Comparison of ENCODE assay signal across 8 cellular contexts in genomic region chr10:112183329-112184051, GRCh38. TPM values are rescaled to one million over a fixed set of nuclear protein-coding genes. Genes with fewer than 3 reads are reported as not detected.
DNase-seq lines count a peak whose midpoint lies in the region; ATAC-seq and TF ChIP-seq lines count a peak whose summit lies in the region.

Gene GPAM, minus strand, starts transcription at chr10:112183765. Its CDS starts 1,981 bp downstream, at chr10:112181784.

- H3K36me3 Mint-ChIP-seq in IgD-negative memory B cell = peaks cover 7% of the 10 kb centered on the region
- peaks cover 0 to 16% (median 8%) of the 10 kb centered on the region in 5 donors for H3K36me3 Mint-ChIP-seq in naive thymus-derived CD4-positive, alpha-beta T cell
- H3K36me3 Mint-ChIP-seq in stimulated activated memory B cell treated with anti-CD40 and anti-IgM and Interleukin-4, amounts not matched to agents 10 μg/mL and 1 μg/mL and 100 μg/mL, for 72 hours = peaks cover 21% of the 10 kb centered on the region

- peaks cover 7 to 8% of the 10 kb centered on the region in 2 donors for H3K4me1 ChIP-seq in naive thymus-derived CD4-positive, alpha-beta T cell (ENCODE audit: control insufficient read depth in 2 of 2, insufficient read depth in 2 of 2, low read length in 2 of 2)

- DNase-seq in DMS153 (lab: John Stamatoyannopoulos, UW) = peak; percentile 84
- DNase-seq in activated T-helper 1 cell treated with Interleukin-2 at 50 U/mL for 16 hours (ENCODE audit: low read depth) = peak; percentile 98
- DNase-seq in fibroblast of gingiva (ENCODE audit: low read depth) = peak; percentile 90
- peak; percentile 93 to 100 (median 97) for DNase-seq in naive thymus-derived CD4-positive, alpha-beta T cell

- H3K27ac ChIP-seq in naive thymus-derived CD4-positive, alpha-beta T cell (ENCODE audit: low read depth, low read length) = peak within 1 kb of the TSS; percentile 75

- no peaks in the 10 kb centered on the region for H3K9me3 ChIP-seq in naive thymus-derived CD4-positive, alpha-beta T cell (ENCODE audit: control insufficient read depth in 2 of 3, low read length in 3 of 3)

- peaks cover 0 to 7% (median 0%) of the 10 kb centered on the region in 3 experiments for H3K36me3 ChIP-seq in naive thymus-derived CD4-positive, alpha-beta T cell (ENCODE audit: control insufficient read depth in 2 of 3, insufficient read depth in 3 of 3, low read length in 3 of 3)

- peak within 1 kb of the TSS; percentile 88 for H3K4me3 ChIP-seq in naive thymus-derived CD4-positive, alpha-beta T cell (ENCODE audit: low read length)

- CTCF ChIA-PET in naive thymus-derived CD4-positive, alpha-beta T cell (lab: Charles Lee) = interaction anchor here (0.7 to 1.1 kb wide), 2 partner anchors 289 to 1616 kb away, joined by 3 read pairs; partner anchors contain the start of gene SMC3

- peaks cover 2% of the 10 kb centered on the region for H3K27me3 Mint-ChIP-seq in IgD-negative memory B cell
- H3K27me3 Mint-ChIP-seq in naive thymus-derived CD4-positive, alpha-beta T cell = peaks cover 0 to 11% (median 0%) of the 10 kb centered on the region in 5 donors
- H3K27me3 Mint-ChIP-seq in stimulated activated memory B cell treated with anti-CD40 and anti-IgM and Interleukin-4, amounts not matched to agents 10 μg/mL and 1 μg/mL and 100 μg/mL, for 72 hours = no peaks in the 10 kb centered on the region

- peak within 1 kb of the TSS; percentile 81 to 97 (median 92) for H3K4me3 Mint-ChIP-seq in IgD-negative memory B cell
- peak within 1 kb of the TSS; percentile 87 to 98 (median 92) for H3K4me3 Mint-ChIP-seq in naive thymus-derived CD4-positive, alpha-beta T cell
- peak within 1 kb of the TSS; percentile 95 for H3K4me3 Mint-ChIP-seq in stimulated activated memory B cell treated with anti-CD40 and anti-IgM and Interleukin-4, amounts not matched to agents 10 μg/mL and 1 μg/mL and 100 μg/mL, for 72 hours

- no peaks in the 10 kb centered on the region for H3K27me3 ChIP-seq in naive thymus-derived CD4-positive, alpha-beta T cell (ENCODE audit: control insufficient read depth in 2 of 2, insufficient read depth in 2 of 2, low read length in 2 of 2)

- H3K9me3 Mint-ChIP-seq in IgD-negative memory B cell = peaks cover 0 to 7% (median 4%) of the 10 kb centered on the region in 3 donors
- peaks cover 0 to 25% (median 6%) of the 10 kb centered on the region in 11 donors for H3K9me3 Mint-ChIP-seq in naive thymus-derived CD4-positive, alpha-beta T cell
- H3K9me3 Mint-ChIP-seq in stimulated activated memory B cell treated with anti-CD40 and anti-IgM and Interleukin-4, amounts not matched to agents 10 μg/mL and 1 μg/mL and 100 μg/mL, for 72 hours = peaks cover 4% of the 10 kb centered on the region

- peak; percentile 98 for ATAC-seq in GM21528 (IDR thresholded peaks at IDR 0.05; ENCODE audit: low FRiP score, unreplicated experiment)
- ATAC-seq in naive thymus-derived CD4-positive, alpha-beta T cell = peak; percentile 100
- peak; percentile 98 for ATAC-seq in stimulated activated memory B cell treated with anti-CD40 and anti-IgM and Interleukin-4, amounts not matched to agents 10 μg/mL and 1 μg/mL and 100 μg/mL, for 72 hours

- POLR2A ChIA-PET in naive thymus-derived CD4-positive, alpha-beta T cell (lab: Charles Lee) = interaction anchor here (0.6 to 2.9 kb wide), 4 partner anchors 192 to 288 kb away, joined by 3 to 13 read pairs (median 7); partner anchors contain the start of genes VTI1A and ZDHHC6

- peaks cover 0 to 18% (median 11%) of the 10 kb centered on the region in 3 donors for H3K4me1 Mint-ChIP-seq in IgD-negative memory B cell
- peaks cover 13 to 34% (median 27%) of the 10 kb centered on the region in 7 donors for H3K4me1 Mint-ChIP-seq in naive thymus-derived CD4-positive, alpha-beta T cell
- H3K4me1 Mint-ChIP-seq in stimulated activated memory B cell treated with anti-CD40 and anti-IgM and Interleukin-4, amounts not matched to agents 10 μg/mL and 1 μg/mL and 100 μg/mL, for 72 hours = peaks cover 46% of the 10 kb centered on the region

- intact Hi-C loops in naive thymus-derived CD4-positive, alpha-beta T cell (cut with micrococcal nuclease) = loop anchor here (1.0 to 10.0 kb wide), 9 partner anchors 134 to 1991 kb away; partner anchors contain the start of genes CCDC186 (in 1 of the 2), TCF7L2 (in 1 of the 2), TDRD1 (in 1 of the 2) and VTI1A (in 1 of the 2)

- H3K27ac Mint-ChIP-seq in IgD-negative memory B cell = peak within 1 kb of the TSS; percentile 70 to 98 (median 96)
- H3K27ac Mint-ChIP-seq in naive thymus-derived CD4-positive, alpha-beta T cell = peak within 1 kb of the TSS; percentile 84 to 99 (median 94)
- peak within 1 kb of the TSS; percentile 98 for H3K27ac Mint-ChIP-seq in stimulated activated memory B cell treated with anti-CD40 and anti-IgM and Interleukin-4, amounts not matched to agents 10 μg/mL and 1 μg/mL and 100 μg/mL, for 72 hours

TF ChIP-seq in PFSK-1, 5 proteins besides CTCF, POLR2A, EP300 and RAD21:
- TF ChIP-seq FOXP2 (optimal IDR thresholded peaks at IDR 0.05; ENCODE audit: borderline replicate concordance, extremely low read depth, extremely low read length, insufficient read depth) = peak; percentile 91
- TF ChIP-seq REST (IDR thresholded peaks at IDR 0.05; ENCODE audit: insufficient read depth in 1 of 2, low read depth in 2 of 2, low read length in 2 of 2) = peak in 1 of 2 experiments; percentile 7; a peak in 1 of 4 replicates
- peak; percentile 74 for TF ChIP-seq TAF1 (IDR thresholded peaks at IDR 0.05; ENCODE audit: borderline replicate concordance, insufficient read depth, low read length)
- TF ChIP-seq POLR2AphosphoS5 (IDR thresholded peaks at IDR 0.05; ENCODE audit: low read depth, low read length) = peak; percentile 90; the same call in 1 of the 2 replicates
- TF ChIP-seq SIN3A (IDR thresholded peaks at IDR 0.05; ENCODE audit: borderline replicate concordance, insufficient read depth, low read length) = peak; percentile 96
TF ChIP-seq in PFSK-1: peak in this region for 5.

RNA-seq across cellular contexts. Expression of gene GPAM, which starts in this region (rescaled TPM):
- 2.5 TPM for polyA plus RNA-seq in IgD-negative memory B cell
- polyA plus RNA-seq in PFSK-1 (2012; ENCODE audit: insufficient read length, low read depth) = 2.0 TPM
- 10 to 100 TPM in 1 of 5 experiments, 1 to 10 TPM in 4; 3.7 to 11.3 (median 6.6) TPM for total RNA-seq in naive thymus-derived CD4-positive, alpha-beta T cell
- 1 to 10 TPM; 2.6 to 3.3 TPM for polyA plus RNA-seq in naive thymus-derived CD4-positive, alpha-beta T cell

Comparison
In these comparisons a context has a peak if more than half of its experiments do, and no peak if none do; other contexts are left out.
1. Peak in every context shown above with its lines: DNase-seq, ATAC-seq, H3K4me3 ChIP-seq and H3K27ac ChIP-seq.